In the genomic region with DNA sequence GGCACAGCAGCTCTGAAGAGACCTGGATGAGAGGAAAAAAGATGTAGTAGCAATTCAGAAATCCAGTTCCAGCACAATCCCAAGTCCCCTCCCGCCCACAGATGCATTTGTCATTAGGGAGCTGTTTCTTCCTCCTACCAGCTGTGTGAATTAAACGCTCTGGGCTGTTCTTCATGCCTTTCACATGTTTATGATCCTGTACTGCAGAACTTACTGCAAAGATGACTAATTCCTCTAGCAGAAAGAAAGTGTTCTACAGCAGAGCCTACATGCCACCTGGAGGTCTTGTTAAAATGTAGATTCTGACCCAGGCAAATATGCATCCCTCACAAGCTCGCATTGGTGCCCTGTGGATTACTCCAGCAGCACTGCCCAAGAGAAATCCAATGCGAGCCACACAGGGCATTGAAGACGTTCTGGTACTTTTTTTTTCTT, we compare ENCODE assay signal across 10 cellular contexts. TPM values are rescaled to one million over a fixed set of nuclear protein-coding genes. Genes with fewer than 3 reads are reported as not detected.
DNase-seq lines count a peak whose midpoint lies in the region; ATAC-seq and TF ChIP-seq lines count a peak whose summit lies in the region.
"Had no signal": no experiment of that assay in that cellular context is flagged by ENCODE, and none has a peak within 500 bp of the region (broad histone marks: within the 10 kb centered on the region; RNA-seq: fewer than 3 reads in every experiment).

No MANE protein-coding gene starts in this region.

- H3K27me3 ChIP-seq in RWPE2 (ENCODE audit: insufficient read depth, poor library complexity, severe bottlenecking) (no peaks in the 10 kb centered on the region), osteoblast (ENCODE audit: insufficient read depth, low read length) (no peaks in the 10 kb centered on the region)

- peaks cover 78% of the 10 kb centered on the region for H3K79me2 ChIP-seq in osteoblast (ENCODE audit: insufficient read depth, low read length)

- H3K9me3 Mint-ChIP-seq in glutamatergic neuron (ENCODE audit: unreplicated experiment) = no peaks in the 10 kb centered on the region

- H3K36me3 ChIP-seq in RWPE2 (ENCODE audit: low read depth) (peaks cover 98% of the 10 kb centered on the region), osteoblast (ENCODE audit: insufficient read depth, low read length) (peaks cover 93% of the 10 kb centered on the region)

- peaks cover 83% of the 10 kb centered on the region for H4K20me1 ChIP-seq in osteoblast (ENCODE audit: insufficient read depth, low read length)

- H3K36me3 Mint-ChIP-seq in glutamatergic neuron (ENCODE audit: unreplicated experiment) = peaks cover 4% of the 10 kb centered on the region

- H3K27ac Mint-ChIP-seq in glutamatergic neuron (ENCODE audit: unreplicated experiment) = no peak overlapping the region

- no peak for TF ChIP-seq CTCF in RWPE2 (IDR thresholded peaks at IDR 0.05; ENCODE audit: poor library complexity, severe bottlenecking)
- no peak for TF ChIP-seq CTCF in epithelial cell of proximal tubule (conservative IDR thresholded peaks at IDR 0.05; ENCODE audit: low read depth, low read length)
- TF ChIP-seq CTCF in osteoblast (IDR thresholded peaks at IDR 0.05; ENCODE audit: extremely low read depth, low read depth, low read length) = no peak
- TF ChIP-seq CTCF in glutamatergic neuron (IDR thresholded peaks at IDR 0.05; ENCODE audit: partially characterized antibody, unreplicated experiment) = no peak

- H3K9me3 ChIP-seq in RWPE2 (ENCODE audit: severe bottlenecking) = no peaks in the 10 kb centered on the region
- no peaks in the 10 kb centered on the region for H3K9me3 ChIP-seq in osteoblast (ENCODE audit: low read depth, low read length)
- H3K9me3 ChIP-seq: left ventricle myocardium inferior had no signal

- H3K4me1 ChIP-seq in RWPE2 (ENCODE audit: insufficient read depth, poor library complexity, severe bottlenecking) (peaks cover 49% of the 10 kb centered on the region), osteoblast (ENCODE audit: insufficient read depth, low read length) (peaks cover 77% of the 10 kb centered on the region)

- DNase-seq in ELR (ENCODE audit: low read depth) (peak; percentile 59), RWPE2 (ENCODE audit: low spot score) (no peak), epithelial cell of proximal tubule (ENCODE audit: low read depth) (no peak), osteoblast (ENCODE audit: insufficient read length, low spot score, missing footprints) (peak; percentile 41), NCI-H2081 treated with DMSO at 0.1 percent for 48 hours (lab: John Stamatoyannopoulos, UW) (no peak), C1 segment of cervical spinal cord (lab: John Stamatoyannopoulos, UW) (no peak), glutamatergic neuron (no peak)
- DNase-seq: effector CD4-positive, alpha-beta T cell; left ventricle myocardium inferior; NCI-H1092 treated with DMSO at 0.1 percent for 48 hours had no signal

- no peak for ATAC-seq in RWPE2 (ENCODE audit: low read depth)

- H3K27ac ChIP-seq in RWPE2 (ENCODE audit: poor library complexity, severe bottlenecking) (peak overlapping the region; percentile 97), osteoblast (ENCODE audit: low read depth, low read length) (peak overlapping the region; percentile 62)
- H3K27ac ChIP-seq: left ventricle myocardium inferior had no signal

- peak overlapping the region; percentile 36 for H3K4me2 ChIP-seq in osteoblast (ENCODE audit: insufficient read depth, low read length)

- H2AFZ ChIP-seq in osteoblast (ENCODE audit: low read length) = no peak overlapping the region

- H3K4me3 Mint-ChIP-seq in glutamatergic neuron (ENCODE audit: unreplicated experiment) = no peak overlapping the region

- peaks cover 4% of the 10 kb centered on the region for H3K27me3 Mint-ChIP-seq in glutamatergic neuron (ENCODE audit: unreplicated experiment)

- peaks cover 12% of the 10 kb centered on the region for H3K4me1 Mint-ChIP-seq in glutamatergic neuron (ENCODE audit: low read depth, unreplicated experiment)

- no peak overlapping the region for H3K4me3 ChIP-seq in RWPE2 (ENCODE audit: severe bottlenecking)
- peak overlapping the region; percentile 46 for H3K4me3 ChIP-seq in epithelial cell of proximal tubule (ENCODE audit: low read depth, low read length)
- H3K4me3 ChIP-seq in osteoblast (ENCODE audit: insufficient read depth, low read length) = no peak overlapping the region
- H3K4me3 ChIP-seq: left ventricle myocardium inferior had no signal

RNA-seq across cellular contexts. Expression of a gene that starts 6.5 kb away (rescaled TPM):
- total RNA-seq in epithelial cell of proximal tubule (2,577 and 2,907 TPM in 2 replicates), osteoblast (1,079 and 1,591 TPM in 2 replicates), glutamatergic neuron (ENCODE audit: unreplicated experiment) (357 TPM)

RNA-seq across cellular contexts. Expression of a gene that starts 54.5 kb away (rescaled TPM):
- 18.0 and 30.0 TPM in 2 replicates for total RNA-seq in epithelial cell of proximal tubule
- 53.0 and 55.0 TPM in 2 replicates for total RNA-seq in osteoblast
- 252 TPM for total RNA-seq in glutamatergic neuron (ENCODE audit: unreplicated experiment)

Comparison
In these comparisons a context has a peak if more than half of its experiments do, and no peak if none do; other contexts are left out.
1. DNase-seq: peak in ELR (single experiment) and osteoblast (single experiment); none in RWPE2 (single experiment), epithelial cell of proximal tubule (single experiment), NCI-H2081 treated with DMSO at 0.1 percent for 48 hours (single experiment), C1 segment of cervical spinal cord (0 of 14) and glutamatergic neuron (single experiment).